ENCODE assay signal across 1 cellular context in the genomic region with DNA sequence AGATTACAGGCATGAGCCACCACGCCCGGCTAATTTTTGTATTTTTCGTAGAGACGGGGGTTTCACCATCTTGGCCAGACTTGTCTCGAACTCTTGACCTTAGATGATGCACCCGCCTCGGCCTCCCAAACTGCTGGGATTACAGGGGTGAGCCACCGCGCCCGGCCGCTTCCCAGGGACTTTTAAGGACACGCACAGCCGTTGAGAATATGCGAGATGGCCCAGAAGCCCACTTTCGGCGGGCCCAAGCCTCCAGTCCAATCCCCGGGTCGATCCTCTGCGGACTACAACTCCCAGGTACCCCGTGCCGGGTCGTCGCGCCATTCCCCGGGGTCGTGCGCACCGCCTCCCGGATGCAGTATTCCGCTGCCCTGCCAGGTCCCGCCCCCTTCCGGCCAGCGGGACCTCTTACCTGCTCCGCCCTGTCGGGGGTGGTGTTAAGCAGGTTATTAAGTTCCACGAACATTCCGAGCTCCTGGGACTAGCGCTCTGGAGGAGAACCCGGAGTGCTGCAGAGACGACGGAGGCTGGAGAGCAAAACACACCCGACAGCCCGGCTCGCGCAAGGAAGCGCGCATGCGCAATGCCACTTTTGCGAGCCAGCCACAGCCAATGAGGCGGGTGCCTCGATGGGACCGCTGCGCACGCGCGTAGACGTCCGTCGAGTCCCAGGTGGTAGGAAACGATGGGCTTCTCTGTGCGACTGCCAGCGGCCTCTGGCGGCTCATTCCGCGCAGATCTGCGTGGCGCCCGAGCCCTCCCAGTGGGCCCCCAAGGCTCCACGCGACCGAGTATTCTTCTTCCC.
A peak's percentile ranks its signal among the peaks of the same experiment; 100 is the strongest.
TF ChIP-seq lines count a peak whose summit lies in the region.

A gene with protein sequence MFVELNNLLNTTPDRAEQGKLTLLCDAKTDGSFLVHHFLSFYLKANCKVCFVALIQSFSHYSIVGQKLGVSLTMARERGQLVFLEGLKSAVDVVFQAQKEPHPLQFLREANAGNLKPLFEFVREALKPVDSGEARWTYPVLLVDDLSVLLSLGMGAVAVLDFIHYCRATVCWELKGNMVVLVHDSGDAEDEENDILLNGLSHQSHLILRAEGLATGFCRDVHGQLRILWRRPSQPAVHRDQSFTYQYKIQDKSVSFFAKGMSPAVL (minus strand): TSS at position 588 of the 805 bp plus-strand sequence. CDS start 122 bp downstream, at position 466.

TF ChIP-seq in K562, 482 proteins besides CTCF, POLR2A, EP300 and RAD21 (continued from another document and continues in another):
- TF ChIP-seq, protein P1, sequence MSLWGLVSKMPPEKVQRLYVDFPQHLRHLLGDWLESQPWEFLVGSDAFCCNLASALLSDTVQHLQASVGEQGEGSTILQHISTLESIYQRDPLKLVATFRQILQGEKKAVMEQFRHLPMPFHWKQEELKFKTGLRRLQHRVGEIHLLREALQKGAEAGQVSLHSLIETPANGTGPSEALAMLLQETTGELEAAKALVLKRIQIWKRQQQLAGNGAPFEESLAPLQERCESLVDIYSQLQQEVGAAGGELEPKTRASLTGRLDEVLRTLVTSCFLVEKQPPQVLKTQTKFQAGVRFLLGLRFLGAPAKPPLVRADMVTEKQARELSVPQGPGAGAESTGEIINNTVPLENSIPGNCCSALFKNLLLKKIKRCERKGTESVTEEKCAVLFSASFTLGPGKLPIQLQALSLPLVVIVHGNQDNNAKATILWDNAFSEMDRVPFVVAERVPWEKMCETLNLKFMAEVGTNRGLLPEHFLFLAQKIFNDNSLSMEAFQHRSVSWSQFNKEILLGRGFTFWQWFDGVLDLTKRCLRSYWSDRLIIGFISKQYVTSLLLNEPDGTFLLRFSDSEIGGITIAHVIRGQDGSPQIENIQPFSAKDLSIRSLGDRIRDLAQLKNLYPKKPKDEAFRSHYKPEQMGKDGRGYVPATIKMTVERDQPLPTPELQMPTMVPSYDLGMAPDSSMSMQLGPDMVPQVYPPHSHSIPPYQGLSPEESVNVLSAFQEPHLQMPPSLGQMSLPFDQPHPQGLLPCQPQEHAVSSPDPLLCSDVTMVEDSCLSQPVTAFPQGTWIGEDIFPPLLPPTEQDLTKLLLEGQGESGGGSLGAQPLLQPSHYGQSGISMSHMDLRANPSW (CRISPR knock-in tag; IDR thresholded peaks at IDR 0.05): peak; percentile 60; the same call in 1 of the 2 replicates
- TF ChIP-seq ZNF124 (CRISPR knock-in tag; IDR thresholded peaks at IDR 0.05) (no peak), LCOR (CRISPR knock-in tag; IDR thresholded peaks at IDR 0.05) (peak; percentile 72; the same call in 1 of the 2 replicates), MIER1 (IDR thresholded peaks at IDR 0.05; ENCODE audit: low read depth) (no peak), SIRT6 (IDR thresholded peaks at IDR 0.05; ENCODE audit: low read depth, low read length) (no peak), ZNF57 (CRISPR knock-in tag; IDR thresholded peaks at IDR 0.05) (no peak), SMAD2 (IDR thresholded peaks at IDR 0.05; ENCODE audit: low read depth, low read length) (peak; percentile 63; the same call in 1 of the 2 replicates), NBN (IDR thresholded peaks at IDR 0.05; ENCODE audit: low read depth) (peak; percentile 50; the same call in 1 of the 2 replicates), GATA2 (CRISPR knock-in tag; IDR thresholded peaks at IDR 0.05) (no peak), YY1 (IDR thresholded peaks at IDR 0.05; ENCODE audit: borderline replicate concordance in 1 of 3, control insufficient read depth in 1 of 3, extremely low read depth in 1 of 3, insufficient read depth in 3 of 3, insufficient read length in 1 of 3, insufficient replicate concordance in 2 of 3, low read depth in 1 of 3, low read length in 2 of 3) (peak; percentile 65 to 95 (median 94)), TOE1 (IDR thresholded peaks at IDR 0.05; ENCODE audit: borderline replicate concordance) (peak; percentile 56; the same call in 1 of the 2 replicates), TOE1 (CRISPR knock-in tag; IDR thresholded peaks at IDR 0.05; ENCODE audit: borderline replicate concordance, low read depth) (0 out of 2 replicates have a peak, but pooled peaks have one; percentile 54), ESRRB (CRISPR knock-in tag; IDR thresholded peaks at IDR 0.05; ENCODE audit: borderline replicate concordance) (no peak), NCOR1 (IDR thresholded peaks at IDR 0.05) (no peak), ARID2 (IDR thresholded peaks at IDR 0.05) (0 out of 2 replicates have a peak, but pooled peaks have one; percentile 32), ELF4 (CRISPR knock-in tag; IDR thresholded peaks at IDR 0.05) (no peak), NR1H2 (CRISPR knock-in tag; IDR thresholded peaks at IDR 0.05) (no peak), ZNF146 (CRISPR knock-in tag; IDR thresholded peaks at IDR 0.05; ENCODE audit: unreplicated experiment) (no peak), U2AF2 (optimal IDR thresholded peaks at IDR 0.05; ENCODE audit: low read depth, low read length) (no peak), SMARCB1 (IDR thresholded peaks at IDR 0.05; ENCODE audit: insufficient read length, low read depth) (no peak), THRAP3 (IDR thresholded peaks at IDR 0.05; ENCODE audit: borderline replicate concordance) (no peak), ZSCAN29 (IDR thresholded peaks at IDR 0.05) (no peak), ZNF224 (CRISPR knock-in tag; IDR thresholded peaks at IDR 0.05) (no peak), NCOA4 (IDR thresholded peaks at IDR 0.05; ENCODE audit: partially characterized antibody) (no peak), ZNF165 (CRISPR knock-in tag; IDR thresholded peaks at IDR 0.05; ENCODE audit: borderline replicate concordance) (no peak), FUS (optimal IDR thresholded peaks at IDR 0.05; ENCODE audit: low read depth, low read length) (no peak), TGIF2 (CRISPR knock-in tag; IDR thresholded peaks at IDR 0.05) (no peak), ZNF445 (CRISPR knock-in tag; IDR thresholded peaks at IDR 0.05; ENCODE audit: low read depth) (no peak), KLF10 (CRISPR knock-in tag; IDR thresholded peaks at IDR 0.05) (no peak)
- TF ChIP-seq, protein P2, sequence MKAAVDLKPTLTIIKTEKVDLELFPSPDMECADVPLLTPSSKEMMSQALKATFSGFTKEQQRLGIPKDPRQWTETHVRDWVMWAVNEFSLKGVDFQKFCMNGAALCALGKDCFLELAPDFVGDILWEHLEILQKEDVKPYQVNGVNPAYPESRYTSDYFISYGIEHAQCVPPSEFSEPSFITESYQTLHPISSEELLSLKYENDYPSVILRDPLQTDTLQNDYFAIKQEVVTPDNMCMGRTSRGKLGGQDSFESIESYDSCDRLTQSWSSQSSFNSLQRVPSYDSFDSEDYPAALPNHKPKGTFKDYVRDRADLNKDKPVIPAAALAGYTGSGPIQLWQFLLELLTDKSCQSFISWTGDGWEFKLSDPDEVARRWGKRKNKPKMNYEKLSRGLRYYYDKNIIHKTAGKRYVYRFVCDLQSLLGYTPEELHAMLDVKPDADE (conservative IDR thresholded peaks at IDR 0.05; ENCODE audit: control insufficient read depth, low read depth, low read length): peak; percentile 98
- TF ChIP-seq, protein P3, sequence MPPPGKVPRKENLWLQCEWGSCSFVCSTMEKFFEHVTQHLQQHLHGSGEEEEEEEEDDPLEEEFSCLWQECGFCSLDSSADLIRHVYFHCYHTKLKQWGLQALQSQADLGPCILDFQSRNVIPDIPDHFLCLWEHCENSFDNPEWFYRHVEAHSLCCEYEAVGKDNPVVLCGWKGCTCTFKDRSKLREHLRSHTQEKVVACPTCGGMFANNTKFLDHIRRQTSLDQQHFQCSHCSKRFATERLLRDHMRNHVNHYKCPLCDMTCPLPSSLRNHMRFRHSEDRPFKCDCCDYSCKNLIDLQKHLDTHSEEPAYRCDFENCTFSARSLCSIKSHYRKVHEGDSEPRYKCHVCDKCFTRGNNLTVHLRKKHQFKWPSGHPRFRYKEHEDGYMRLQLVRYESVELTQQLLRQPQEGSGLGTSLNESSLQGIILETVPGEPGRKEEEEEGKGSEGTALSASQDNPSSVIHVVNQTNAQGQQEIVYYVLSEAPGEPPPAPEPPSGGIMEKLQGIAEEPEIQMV (tag; conservative IDR thresholded peaks at IDR 0.05; ENCODE audit: low read depth): no peak
- TF ChIP-seq, protein P4, sequence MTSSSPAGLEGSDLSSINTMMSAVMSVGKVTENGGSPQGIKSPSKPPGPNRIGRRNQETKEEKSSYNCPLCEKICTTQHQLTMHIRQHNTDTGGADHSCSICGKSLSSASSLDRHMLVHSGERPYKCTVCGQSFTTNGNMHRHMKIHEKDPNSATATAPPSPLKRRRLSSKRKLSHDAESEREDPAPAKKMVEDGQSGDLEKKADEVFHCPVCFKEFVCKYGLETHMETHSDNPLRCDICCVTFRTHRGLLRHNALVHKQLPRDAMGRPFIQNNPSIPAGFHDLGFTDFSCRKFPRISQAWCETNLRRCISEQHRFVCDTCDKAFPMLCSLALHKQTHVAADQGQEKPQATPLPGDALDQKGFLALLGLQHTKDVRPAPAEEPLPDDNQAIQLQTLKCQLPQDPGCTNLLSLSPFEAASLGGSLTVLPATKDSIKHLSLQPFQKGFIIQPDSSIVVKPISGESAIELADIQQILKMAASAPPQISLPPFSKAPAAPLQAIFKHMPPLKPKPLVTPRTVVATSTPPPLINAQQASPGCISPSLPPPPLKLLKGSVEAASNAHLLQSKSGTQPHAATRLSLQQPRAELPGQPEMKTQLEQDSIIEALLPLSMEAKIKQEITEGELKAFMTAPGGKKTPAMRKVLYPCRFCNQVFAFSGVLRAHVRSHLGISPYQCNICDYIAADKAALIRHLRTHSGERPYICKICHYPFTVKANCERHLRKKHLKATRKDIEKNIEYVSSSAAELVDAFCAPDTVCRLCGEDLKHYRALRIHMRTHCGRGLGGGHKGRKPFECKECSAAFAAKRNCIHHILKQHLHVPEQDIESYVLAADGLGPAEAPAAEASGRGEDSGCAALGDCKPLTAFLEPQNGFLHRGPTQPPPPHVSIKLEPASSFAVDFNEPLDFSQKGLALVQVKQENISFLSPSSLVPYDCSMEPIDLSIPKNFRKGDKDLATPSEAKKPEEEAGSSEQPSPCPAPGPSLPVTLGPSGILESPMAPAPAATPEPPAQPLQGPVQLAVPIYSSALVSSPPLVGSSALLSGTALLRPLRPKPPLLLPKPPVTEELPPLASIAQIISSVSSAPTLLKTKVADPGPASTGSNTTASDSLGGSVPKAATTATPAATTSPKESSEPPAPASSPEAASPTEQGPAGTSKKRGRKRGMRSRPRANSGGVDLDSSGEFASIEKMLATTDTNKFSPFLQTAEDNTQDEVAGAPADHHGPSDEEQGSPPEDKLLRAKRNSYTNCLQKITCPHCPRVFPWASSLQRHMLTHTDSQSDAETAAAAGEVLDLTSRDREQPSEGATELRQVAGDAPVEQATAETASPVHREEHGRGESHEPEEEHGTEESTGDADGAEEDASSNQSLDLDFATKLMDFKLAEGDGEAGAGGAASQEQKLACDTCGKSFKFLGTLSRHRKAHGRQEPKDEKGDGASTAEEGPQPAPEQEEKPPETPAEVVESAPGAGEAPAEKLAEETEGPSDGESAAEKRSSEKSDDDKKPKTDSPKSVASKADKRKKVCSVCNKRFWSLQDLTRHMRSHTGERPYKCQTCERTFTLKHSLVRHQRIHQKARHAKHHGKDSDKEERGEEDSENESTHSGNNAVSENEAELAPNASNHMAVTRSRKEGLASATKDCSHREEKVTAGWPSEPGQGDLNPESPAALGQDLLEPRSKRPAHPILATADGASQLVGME (CRISPR knock-in tag; IDR thresholded peaks at IDR 0.05): no peak
- TF ChIP-seq, protein P5, sequence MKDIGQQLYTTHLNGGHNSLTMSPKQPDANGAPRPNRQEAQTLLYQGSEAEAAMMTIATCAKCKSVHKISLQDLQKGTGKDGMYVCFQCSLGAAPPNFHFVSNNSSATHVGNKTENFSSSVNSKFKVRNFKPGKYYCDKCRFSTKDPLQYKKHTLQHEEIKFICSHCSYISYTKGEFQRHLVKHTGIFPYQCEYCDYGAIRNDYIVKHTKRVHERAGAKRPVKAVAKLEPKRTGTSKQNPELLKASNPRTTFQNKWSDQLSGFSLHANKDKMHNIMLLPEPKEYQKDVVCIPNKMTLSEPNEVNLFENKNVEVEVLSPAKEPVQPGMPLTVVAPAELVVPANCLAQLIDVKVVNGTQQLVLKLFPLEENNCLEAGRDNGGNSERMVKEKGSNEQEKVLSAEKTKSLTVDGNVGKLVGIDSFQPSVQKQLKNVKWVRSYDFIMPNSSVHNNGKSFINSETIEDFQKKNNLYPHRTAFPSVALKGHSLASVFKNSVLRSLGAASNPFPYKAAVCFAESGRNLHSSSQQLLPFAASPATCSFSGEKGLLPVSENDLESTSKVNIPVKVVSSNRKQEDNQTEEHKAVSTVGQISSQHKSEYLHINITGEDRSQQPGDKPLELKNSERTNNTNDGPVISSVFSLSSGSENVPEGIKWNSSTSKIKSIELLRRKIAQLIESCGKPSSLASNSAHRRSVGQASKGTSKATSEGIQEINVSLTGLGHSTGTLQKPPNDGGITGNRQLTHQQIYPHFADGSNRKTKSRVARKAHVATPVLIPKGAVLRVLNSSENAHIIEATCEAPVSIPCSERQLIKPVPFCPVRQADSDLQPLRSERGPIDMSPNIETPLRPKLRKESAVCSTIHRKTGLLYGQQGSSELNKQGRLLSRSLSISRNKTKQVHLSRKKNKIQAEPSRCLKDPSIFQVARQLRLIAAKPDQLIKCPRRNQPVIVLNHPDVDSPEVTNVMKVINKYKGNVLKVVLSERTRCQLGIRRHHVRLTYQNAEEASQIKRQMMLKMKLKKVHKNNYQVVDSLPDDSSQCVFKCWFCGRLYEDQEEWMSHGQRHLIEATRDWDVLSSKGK (CRISPR knock-in tag; IDR thresholded peaks at IDR 0.05): no peak
- TF ChIP-seq, protein P6, sequence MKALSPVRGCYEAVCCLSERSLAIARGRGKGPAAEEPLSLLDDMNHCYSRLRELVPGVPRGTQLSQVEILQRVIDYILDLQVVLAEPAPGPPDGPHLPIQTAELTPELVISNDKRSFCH (CRISPR knock-in tag; IDR thresholded peaks at IDR 0.05): no peak
- TF ChIP-seq, protein P6 (tag; IDR thresholded peaks at IDR 0.05): peak; percentile 49
- TF ChIP-seq, protein P7, sequence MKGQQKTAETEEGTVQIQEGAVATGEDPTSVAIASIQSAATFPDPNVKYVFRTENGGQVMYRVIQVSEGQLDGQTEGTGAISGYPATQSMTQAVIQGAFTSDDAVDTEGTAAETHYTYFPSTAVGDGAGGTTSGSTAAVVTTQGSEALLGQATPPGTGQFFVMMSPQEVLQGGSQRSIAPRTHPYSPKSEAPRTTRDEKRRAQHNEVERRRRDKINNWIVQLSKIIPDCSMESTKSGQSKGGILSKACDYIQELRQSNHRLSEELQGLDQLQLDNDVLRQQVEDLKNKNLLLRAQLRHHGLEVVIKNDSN (CRISPR knock-in tag; IDR thresholded peaks at IDR 0.05): peak; percentile 66; the same call in 1 of the 2 replicates
- TF ChIP-seq, protein P8, sequence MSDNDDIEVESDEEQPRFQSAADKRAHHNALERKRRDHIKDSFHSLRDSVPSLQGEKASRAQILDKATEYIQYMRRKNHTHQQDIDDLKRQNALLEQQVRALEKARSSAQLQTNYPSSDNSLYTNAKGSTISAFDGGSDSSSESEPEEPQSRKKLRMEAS (CRISPR knock-in tag; IDR thresholded peaks at IDR 0.05): peak; percentile 94
- TF ChIP-seq, protein P9, sequence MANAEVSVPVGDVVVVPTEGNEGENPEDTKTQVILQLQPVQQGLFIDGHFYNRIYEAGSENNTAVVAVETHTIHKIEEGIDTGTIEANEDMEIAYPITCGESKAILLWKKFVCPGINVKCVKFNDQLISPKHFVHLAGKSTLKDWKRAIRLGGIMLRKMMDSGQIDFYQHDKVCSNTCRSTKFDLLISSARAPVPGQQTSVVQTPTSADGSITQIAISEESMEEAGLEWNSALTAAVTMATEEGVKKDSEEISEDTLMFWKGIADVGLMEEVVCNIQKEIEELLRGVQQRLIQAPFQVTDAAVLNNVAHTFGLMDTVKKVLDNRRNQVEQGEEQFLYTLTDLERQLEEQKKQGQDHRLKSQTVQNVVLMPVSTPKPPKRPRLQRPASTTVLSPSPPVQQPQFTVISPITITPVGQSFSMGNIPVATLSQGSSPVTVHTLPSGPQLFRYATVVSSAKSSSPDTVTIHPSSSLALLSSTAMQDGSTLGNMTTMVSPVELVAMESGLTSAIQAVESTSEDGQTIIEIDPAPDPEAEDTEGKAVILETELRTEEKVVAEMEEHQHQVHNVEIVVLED (CRISPR knock-in tag; IDR thresholded peaks at IDR 0.05): peak; percentile 83
